ENCODE assay signal across 9 cellular contexts in the genomic region with DNA sequence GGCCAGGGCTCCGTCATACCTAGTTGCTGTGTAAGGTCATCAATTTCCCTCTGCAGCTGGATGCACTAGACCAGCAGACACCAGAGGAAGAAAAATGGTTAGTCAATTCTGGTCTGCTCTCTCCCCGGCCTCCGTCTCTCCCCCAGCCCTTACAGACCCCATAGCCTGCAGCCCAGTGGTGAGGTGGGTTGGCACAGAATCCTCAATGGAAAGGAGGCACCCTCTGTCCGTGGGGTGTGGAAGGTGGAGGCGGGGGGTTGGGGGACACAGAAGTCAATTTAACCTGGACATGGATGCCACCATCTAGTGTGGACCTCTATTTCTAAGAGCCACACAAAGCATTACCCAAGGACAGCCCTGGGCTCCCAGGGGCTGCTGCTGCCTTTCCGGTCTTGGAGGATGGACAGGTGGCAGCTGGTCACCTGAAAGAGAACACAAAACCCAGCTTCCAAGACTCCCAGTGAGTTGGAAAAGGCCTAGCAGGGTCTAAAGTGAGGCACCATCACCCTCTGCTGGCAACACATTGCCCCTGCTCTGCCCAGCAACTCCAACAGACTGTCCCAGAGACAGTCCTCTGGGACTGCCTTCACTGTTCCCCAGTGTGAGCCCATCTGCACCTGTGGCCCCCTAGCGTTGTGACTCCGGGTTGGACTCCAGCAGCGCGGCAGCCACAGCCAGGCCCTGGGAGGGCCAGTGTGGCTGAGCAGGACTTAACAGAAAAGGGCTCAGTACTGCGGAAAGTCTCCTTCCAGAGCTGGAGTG. TPM values are rescaled to one million over a fixed set of nuclear protein-coding genes. Genes with fewer than 3 reads are reported as not detected.
DNase-seq lines count a peak whose midpoint lies in the region; ATAC-seq, FAIRE-seq and TF ChIP-seq lines count a peak whose summit lies in the region.
"Had no signal": no experiment of that assay in that cellular context is flagged by ENCODE, and none has a peak within 500 bp of the region (broad histone marks: within the 10 kb centered on the region; RNA-seq: fewer than 3 reads in every experiment).

No MANE protein-coding gene starts in this region.

- no peaks in the 10 kb centered on the region for H4K20me1 ChIP-seq in DND-41 (ENCODE audit: insufficient read depth, low read length)

- peaks cover 7% of the 10 kb centered on the region for H3K9me3 Mint-ChIP-seq in mesothelial cell of epicardium
- H3K9me3 Mint-ChIP-seq: activated naive CD4-positive, alpha-beta T cell treated with anti-CD3 and anti-CD28 coated beads, Interleukin-2, amount 50 U/mL, for 72 hours had no signal

- H3K27me3 Mint-ChIP-seq in mesothelial cell of epicardium (ENCODE audit: low read depth), result peaks cover 2% of the 10 kb centered on the region

- peaks cover 9% of the 10 kb centered on the region for H3K4me1 Mint-ChIP-seq in mesothelial cell of epicardium

- no peak for FAIRE-seq in GM12892 (lab: Jason Lieb, UNC)

- no peaks in the 10 kb centered on the region for H3K79me2 ChIP-seq in DND-41 (ENCODE audit: insufficient read depth, low read length)

- H2AFZ ChIP-seq in DND-41 (ENCODE audit: low read depth, low read length), result no peak overlapping the region

- TF ChIP-seq POLR2A in GM12892 (IDR thresholded peaks at IDR 0.05; ENCODE audit: low read depth, low read length), result no peak

- no peaks in the 10 kb centered on the region for H3K4me1 ChIP-seq in DND-41 (ENCODE audit: insufficient read depth, low read length)

- no peak overlapping the region for H3K9ac ChIP-seq in DND-41 (ENCODE audit: low read depth, low read length)

- no peaks in the 10 kb centered on the region for H3K9me3 ChIP-seq in DND-41 (ENCODE audit: insufficient read depth, low read length, severe bottlenecking)

- H3K4me3 ChIP-seq in DND-41 (ENCODE audit: low read depth in 1 of 2, low read length in 2 of 2), result no peak overlapping the region

- H3K27me3 ChIP-seq in DND-41 (ENCODE audit: insufficient read depth, low read length, poor library complexity), result no peaks in the 10 kb centered on the region

- TF ChIP-seq CTCF in DND-41 (IDR thresholded peaks at IDR 0.05; ENCODE audit: borderline replicate concordance, extremely low read depth, low read length, poor library complexity, severe bottlenecking) (peak; percentile 49), mesothelial cell of epicardium (IDR thresholded peaks at IDR 0.05; ENCODE audit: unreplicated experiment) (no peak)

- no peaks in the 10 kb centered on the region for H3K36me3 ChIP-seq in DND-41 (ENCODE audit: insufficient read depth, low read length)

- H3K4me3 Mint-ChIP-seq in mesothelial cell of epicardium, result no peak overlapping the region

- peak; percentile 52; the same call in 1 of the 3 replicates for ATAC-seq in DND-41 (ENCODE audit: insufficient read depth, low read depth)
- no peak for ATAC-seq in HG02588 (IDR thresholded peaks at IDR 0.05; ENCODE audit: unreplicated experiment)

- no peak overlapping the region for H3K27ac ChIP-seq in DND-41 (ENCODE audit: low read length)

- no peak overlapping the region for H3K4me2 ChIP-seq in DND-41 (ENCODE audit: insufficient read depth, low read length)

- no peaks in the 10 kb centered on the region for H3K36me3 Mint-ChIP-seq in mesothelial cell of epicardium
- H3K36me3 Mint-ChIP-seq: activated naive CD4-positive, alpha-beta T cell treated with anti-CD3 and anti-CD28 coated beads, Interleukin-2, amount 50 U/mL, for 72 hours had no signal

- H3K27ac Mint-ChIP-seq in mesothelial cell of epicardium, result no peak overlapping the region
- H3K27ac Mint-ChIP-seq: activated naive CD4-positive, alpha-beta T cell treated with anti-CD3 and anti-CD28 coated beads, Interleukin-2, amount 50 U/mL, for 72 hours had no signal

- peak; percentile 5 for DNase-seq in DND-41
- DNase-seq in HT1080 (ENCODE audit: low read depth), result peak; percentile 56
- DNase-seq in UCSD-AML1 (lab: John Stamatoyannopoulos, UW; ENCODE audit: unreplicated experiment), result peak; percentile 36
- DNase-seq in kidney tubule cell (ENCODE audit: low spot score), result peak; percentile 62
- no peak for DNase-seq in GM03348 (ENCODE audit: low spot score)
- no peak for DNase-seq in mesothelial cell of epicardium (ENCODE audit: low spot score in 2 of 2, unreplicated experiment in 2 of 2)
- no peak for DNase-seq in GM12892 (ENCODE audit: insufficient read length)

RNA-seq across cellular contexts. Expression of gene NHSL2, which starts 40.1 kb away (rescaled TPM):
- 1.3 and 1.7 TPM in 2 replicates for total RNA-seq in HT1080 (2014; rRNA removed; shearing (Covaris generic))
- polyA plus RNA-seq in HT1080 (2015; cell fraction: cytosol; rRNA removed), result 0.03 TPM in 2 replicates
- polyA plus RNA-seq in HT1080 (2015; cell fraction: nucleus; rRNA removed), result 0.04 TPM in 1 of 2 replicates, not detected in the other
- total RNA-seq in mesothelial cell of epicardium, result 22.8 to 24.6 TPM (median 24.0 TPM) in 3 replicates
- polyA plus RNA-seq in GM12892 (2012; ENCODE audit: missing spikeins), result 0.08 TPM

Comparison
In these comparisons a context has a peak if more than half of its experiments do, and no peak if none do; other contexts are left out.
1. DNase-seq: peak in DND-41 (single experiment), HT1080 (single experiment), UCSD-AML1 (single experiment) and kidney tubule cell (single experiment); none in GM03348 (single experiment), mesothelial cell of epicardium (0 of 2) and GM12892 (single experiment).